ENCODE assay signal across 8 cellular contexts in the genomic region with DNA sequence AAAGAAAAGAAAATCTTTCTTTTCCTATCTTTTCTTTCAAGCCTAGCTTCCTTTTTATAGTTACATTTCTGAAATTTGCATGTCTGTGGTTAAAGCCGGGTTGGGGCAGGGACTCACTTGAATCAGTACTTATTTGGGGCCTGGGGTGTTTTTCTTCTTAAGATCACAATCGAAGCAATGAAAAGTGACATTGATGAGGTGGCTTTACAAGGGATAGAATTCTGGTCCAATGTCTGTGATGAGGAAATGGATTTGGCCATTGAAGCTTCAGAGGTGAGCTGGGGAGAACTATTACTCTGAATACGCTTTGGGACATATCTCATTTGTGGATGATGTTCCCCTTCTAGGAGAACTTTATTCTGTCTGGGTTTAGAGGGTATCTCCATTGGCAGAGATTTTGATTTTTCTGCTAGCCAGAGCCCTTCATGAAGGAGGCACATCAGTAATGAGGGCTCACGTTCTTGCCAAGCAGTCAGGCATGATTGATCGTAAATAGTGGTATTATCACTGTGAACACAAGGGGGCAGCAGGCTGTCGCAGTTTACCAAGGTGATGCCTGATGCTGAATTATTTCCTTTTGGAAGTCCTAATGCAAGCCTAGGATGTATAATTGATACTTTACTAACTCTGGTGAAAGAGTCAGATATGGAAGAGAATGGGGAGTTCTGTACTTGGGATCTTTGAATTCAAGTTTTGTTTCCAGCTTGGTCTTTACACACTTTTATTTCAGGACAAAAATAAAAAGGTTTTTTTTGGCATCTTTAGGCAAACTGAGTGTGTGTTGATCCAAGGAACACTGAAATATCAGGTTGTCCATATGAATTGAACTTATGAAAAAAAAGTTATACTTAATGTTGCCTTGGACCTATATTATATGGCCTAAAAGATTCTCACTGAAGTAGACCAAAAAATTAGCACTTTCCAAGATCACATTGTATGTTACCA. TPM values are rescaled to one million over a fixed set of nuclear protein-coding genes. Genes with fewer than 3 reads are reported as not detected.
A peak's percentile ranks its signal among the peaks of the same experiment; 100 is the strongest.
DNase-seq lines count a peak whose midpoint lies in the region; ATAC-seq and TF ChIP-seq lines count a peak whose summit lies in the region.

No MANE protein-coding gene starts in this region.

- no peak overlapping the region for H3K4me3 ChIP-seq in vagina

- intact Hi-C loops in vagina (cut with DNase I) = no loop called here

- DNase-seq in EH (ENCODE audit: low read depth) (peak; percentile 64), LoVo (ENCODE audit: low spot score) (peak; percentile 49), SHP77 (lab: John Stamatoyannopoulos, UW) (peak; percentile 35 to 51), germinal center (ENCODE audit: low spot score) (peak; percentile 74), pons (ENCODE audit: low spot score) (peak; percentile 59), vagina (ENCODE audit: extremely low spot score in 2 of 2) (no peak)
- DNase-seq in activated gamma-delta T cell treated with anti-CD3 and anti-CD28 coated beads, Interleukin-2, amount 50 U/mL, for 16 hours (ENCODE audit: low read depth) = peak; percentile 43

- no peak for ATAC-seq in HG03135 (IDR thresholded peaks at IDR 0.05; ENCODE audit: unreplicated experiment)

- H3K36me3 ChIP-seq in vagina = peaks cover 0 to 92% of the 10 kb centered on the region in 2 donors

- no peaks in the 10 kb centered on the region for H3K4me1 ChIP-seq in vagina

- peak; percentile 25 to 63 (median 49) for TF ChIP-seq CTCF in vagina (IDR thresholded peaks at IDR 0.05)

- no peak overlapping the region for H3K27ac ChIP-seq in vagina

- H3K27me3 ChIP-seq in vagina = no peaks in the 10 kb centered on the region

- TF ChIP-seq POLR2A in vagina (IDR thresholded peaks at IDR 0.05) = no peak

- no peaks in the 10 kb centered on the region for H3K9me3 ChIP-seq in vagina

RNA-seq across cellular contexts. Expression of a gene that starts 14.6 kb away (rescaled TPM):
- 157 TPM for total RNA-seq in vagina

RNA-seq across cellular contexts. Expression of a gene that starts 29.7 kb away (rescaled TPM):
- 13.8 TPM for total RNA-seq in vagina

Comparison
In these comparisons a context has a peak if more than half of its experiments do, and no peak if none do; other contexts are left out.
1. DNase-seq: peak in EH (single experiment), LoVo (single experiment), SHP77 (2 of 2), activated gamma-delta T cell treated with anti-CD3 and anti-CD28 coated beads, Interleukin-2, amount 50 U/mL, for 16 hours (single experiment), germinal center (single experiment) and pons (single experiment); none in vagina (0 of 2).